ENCODE assay signal across 9 cellular contexts in genomic region chrX:72126539-72127140, GRCh38. TPM values are rescaled to one million over a fixed set of nuclear protein-coding genes. Genes with fewer than 3 reads are reported as not detected.
DNase-seq lines count a peak whose midpoint lies in the region; ATAC-seq and TF ChIP-seq lines count a peak whose summit lies in the region.
"Had no signal": no experiment of that assay in that cellular context is flagged by ENCODE, and none has a peak within 500 bp of the region (broad histone marks: within the 10 kb centered on the region; RNA-seq: fewer than 3 reads in every experiment).

No MANE protein-coding gene starts in this region.

- H3K27ac ChIP-seq in CD4-positive, alpha-beta memory T cell (ENCODE audit: low read depth, low read length), result no peak overlapping the region
- H3K27ac ChIP-seq in muscle layer of colon (ENCODE audit: low read depth, low read length), result peak overlapping the region; percentile 65

- H3K27me3 Mint-ChIP-seq in CD4-positive, alpha-beta memory T cell, result peaks cover 0 to 1% of the 10 kb centered on the region in 2 donors

- peaks cover 0 to 3% (median 0%) of the 10 kb centered on the region in 8 donors for H3K9me3 Mint-ChIP-seq in CD4-positive, alpha-beta memory T cell
- H3K9me3 Mint-ChIP-seq: T-helper 1 cell treated with Interleukin-12 subunit alpha and Interleukin-12 subunit beta and Interleukin-4 antibody, amounts not matched to agents 30 μg/mL and 1 μg/mL, for 36 hours had no signal

- peak; percentile 73 for ATAC-seq in GM19397 (IDR thresholded peaks at IDR 0.05; ENCODE audit: unreplicated experiment)

- peak; percentile 80 for TF ChIP-seq CTCF in epithelial cell of esophagus (IDR thresholded peaks at IDR 0.05; ENCODE audit: insufficient read depth, low read depth, low read length, missing control alignments)

- H3K27me3 ChIP-seq in CD4-positive, alpha-beta memory T cell (ENCODE audit: insufficient read depth, low read length), result no peaks in the 10 kb centered on the region
- H3K27me3 ChIP-seq in NT2/D1 (ENCODE audit: insufficient read depth, insufficient read length), result peaks cover 16% of the 10 kb centered on the region
- peaks cover 5 to 21% of the 10 kb centered on the region in 2 donors for H3K27me3 ChIP-seq in muscle layer of colon (ENCODE audit: control insufficient read depth in 1 of 2, insufficient read depth in 2 of 2, low read length in 2 of 2)

- no peak overlapping the region for H3K4me3 ChIP-seq in CD4-positive, alpha-beta memory T cell (ENCODE audit: low read length in 2 of 2)
- H3K4me3 ChIP-seq in NT2/D1 (ENCODE audit: insufficient read length, low read depth) (no peak overlapping the region), epithelial cell of esophagus (ENCODE audit: low read length) (no peak overlapping the region), muscle layer of colon (ENCODE audit: low read depth in 1 of 2, low read length in 2 of 2) (no peak overlapping the region)

- no peaks in the 10 kb centered on the region for H3K36me3 ChIP-seq in CD4-positive, alpha-beta memory T cell (ENCODE audit: insufficient read depth, low read length)
- peaks cover 35% of the 10 kb centered on the region for H3K36me3 ChIP-seq in NT2/D1 (ENCODE audit: insufficient read depth, insufficient read length, low read length)
- peaks cover 7% of the 10 kb centered on the region for H3K36me3 ChIP-seq in muscle layer of colon (ENCODE audit: insufficient read depth, low read length)

- H3K9me3 ChIP-seq in CD4-positive, alpha-beta memory T cell (ENCODE audit: control insufficient read depth in 1 of 2, low read length in 2 of 2), result no peaks in the 10 kb centered on the region
- H3K9me3 ChIP-seq in NT2/D1 (ENCODE audit: insufficient read depth, low read length), result no peaks in the 10 kb centered on the region
- H3K9me3 ChIP-seq in muscle layer of colon (ENCODE audit: low read length), result no peaks in the 10 kb centered on the region

- CTCF ChIA-PET in CD4-positive, alpha-beta memory T cell (lab: Charles Lee; ENCODE audit: partially characterized antibody), result interaction anchor here (0.7 to 11.5 kb wide), 17 partner anchors 14 to 167 kb away, joined by 3 to 241 read pairs (median 6); no protein-coding TSS in a partner anchor

- peak overlapping the region in 4 of 8 donors; percentile 10 to 52 (median 45) for H3K4me3 Mint-ChIP-seq in CD4-positive, alpha-beta memory T cell
- H3K4me3 Mint-ChIP-seq: T-helper 1 cell treated with Interleukin-12 subunit alpha and Interleukin-12 subunit beta and Interleukin-4 antibody, amounts not matched to agents 30 μg/mL and 1 μg/mL, for 36 hours had no signal

- POLR2A ChIA-PET in CD4-positive, alpha-beta memory T cell (lab: Charles Lee; ENCODE audit: partially characterized antibody), result interaction anchor here (0.6 to 8.4 kb wide), 10 partner anchors 16 to 150 kb away, joined by 3 to 116 read pairs (median 4); partner anchors contain the start of genes PIN4 and RPS4X

- peak overlapping the region; percentile 68 to 85 (median 77) for H3K27ac Mint-ChIP-seq in CD4-positive, alpha-beta memory T cell
- H3K27ac Mint-ChIP-seq: T-helper 1 cell treated with Interleukin-12 subunit alpha and Interleukin-12 subunit beta and Interleukin-4 antibody, amounts not matched to agents 30 μg/mL and 1 μg/mL, for 36 hours had no signal

- peaks cover 33 to 71% (median 49%) of the 10 kb centered on the region in 4 donors for H3K4me1 Mint-ChIP-seq in CD4-positive, alpha-beta memory T cell

- intact Hi-C loops in CD4-positive, alpha-beta memory T cell (cut with micrococcal nuclease), result loop anchor here (1.0 to 10.0 kb wide), 5 partner anchors 34 to 148 kb away; partner anchors contain the start of gene RPS4X

- peaks cover 55% of the 10 kb centered on the region for H3K4me1 ChIP-seq in CD4-positive, alpha-beta memory T cell (ENCODE audit: insufficient read depth, low read length)
- H3K4me1 ChIP-seq in NT2/D1 (ENCODE audit: insufficient read depth, insufficient read length), result peaks cover 12% of the 10 kb centered on the region
- H3K4me1 ChIP-seq in muscle layer of colon (ENCODE audit: insufficient read depth, low read length), result peaks cover 37% of the 10 kb centered on the region

- H3K9ac ChIP-seq in NT2/D1 (ENCODE audit: insufficient read length, low read depth) (no peak overlapping the region), muscle layer of colon (ENCODE audit: low read length) (no peak overlapping the region)

- DNase-seq in CD4-positive, alpha-beta memory T cell, result peak; percentile 75 to 82 (median 79)
- DNase-seq in HT1080 (ENCODE audit: low read depth) (peak; percentile 83), NT2/D1 (ENCODE audit: low read depth, low spot score) (peak; percentile 63), epithelial cell of esophagus (ENCODE audit: low read depth) (peak; percentile 80)
- peak; percentile 52 for DNase-seq in activated CD8-positive, alpha-beta memory T cell treated with anti-CD3 and anti-CD28 coated beads, Interleukin-2, amount 50 U/mL, for 1 hour (ENCODE audit: extremely low read depth)
- peak; percentile 90 for DNase-seq in stimulated activated CD8-positive, alpha-beta memory T cell treated with anti-CD3 and anti-CD28 coated beads, Interleukin-4, amount 100 ng/mL, for 48 hours

- peaks cover 0 to 2% of the 10 kb centered on the region in 2 donors for H3K36me3 Mint-ChIP-seq in CD4-positive, alpha-beta memory T cell

RNA-seq across cellular contexts. Expression of gene RTL5, which starts 5.1 kb away (rescaled TPM):
- 1 to 10 TPM; 7.8 to 8.4 TPM for total RNA-seq in CD4-positive, alpha-beta memory T cell
- polyA plus RNA-seq in CD4-positive, alpha-beta memory T cell, result under 1 TPM in 1 of 2 donors, not detected in 1; 0.20 TPM
- total RNA-seq in HT1080 (2014; rRNA removed; shearing (Covaris generic)), result not detected in 2 replicates
- 0.10 TPM in 1 of 2 replicates, not detected in the other for polyA plus RNA-seq in HT1080 (2015; cell fraction: cytosol; rRNA removed)
- 0.05 and 0.24 TPM in 2 replicates for polyA plus RNA-seq in HT1080 (2015; cell fraction: nucleus; rRNA removed)

RNA-seq across cellular contexts. Expression of gene PIN4, which starts 54.9 kb away (rescaled TPM):
- total RNA-seq in CD4-positive, alpha-beta memory T cell, result 10 to 100 TPM; 13.3 to 13.5 TPM
- polyA plus RNA-seq in CD4-positive, alpha-beta memory T cell, result 10 to 100 TPM; 29.3 to 34.1 TPM
- 11.2 and 14.3 TPM in 2 replicates for total RNA-seq in HT1080 (2014; rRNA removed; shearing (Covaris generic))
- polyA plus RNA-seq in HT1080 (2015; cell fraction: cytosol; rRNA removed), result 8.3 and 12.0 TPM in 2 replicates
- polyA plus RNA-seq in HT1080 (2015; cell fraction: nucleus; rRNA removed), result 4.0 and 4.9 TPM in 2 replicates
